1 cellular context compared by ENCODE assay signal in the genomic region with DNA sequence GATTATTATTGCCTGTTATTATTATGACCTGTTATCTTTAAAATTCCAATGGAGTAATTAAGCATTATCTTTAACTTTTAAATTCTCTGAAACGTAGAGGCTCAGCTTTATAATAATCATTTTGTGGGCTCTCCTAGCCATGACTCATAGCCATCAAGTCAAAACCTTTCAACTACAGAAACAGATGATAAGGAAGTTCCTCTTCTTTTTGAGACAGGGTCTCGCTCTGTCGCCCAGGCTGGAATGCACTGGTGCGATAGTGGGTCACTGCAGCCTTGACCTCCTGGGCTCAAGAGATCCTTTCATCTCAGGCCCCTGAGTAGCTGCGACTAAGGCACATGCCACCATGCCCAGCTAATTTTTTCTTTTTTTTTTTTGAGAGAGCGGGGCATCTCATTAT.
A peak's percentile ranks its signal among the peaks of the same experiment; 100 is the strongest.
TF ChIP-seq lines count a peak whose summit lies in the region.

No MANE protein-coding gene starts in this region.

TF ChIP-seq in K562, 482 proteins besides CTCF, POLR2A, EP300 and RAD21 (continued from another document and continues in another):
- no peak for TF ChIP-seq RNF2 (IDR thresholded peaks at IDR 0.05)
- no peak for TF ChIP-seq SIN3A (IDR thresholded peaks at IDR 0.05; ENCODE audit: borderline replicate concordance in 2 of 2, control insufficient read depth in 1 of 2, low read depth in 2 of 2, low read length in 2 of 2)
- no peak for TF ChIP-seq KAT8 (IDR thresholded peaks at IDR 0.05; ENCODE audit: low read depth)
- no peak for TF ChIP-seq PCBP2 (IDR thresholded peaks at IDR 0.05; ENCODE audit: low read depth, low read length, poor library complexity, severe bottlenecking)
- no peak for TF ChIP-seq BRD9 (IDR thresholded peaks at IDR 0.05; ENCODE audit: low read depth, partially characterized antibody)
- no peak for TF ChIP-seq SPI1 (IDR thresholded peaks at IDR 0.05; ENCODE audit: borderline replicate concordance, low read depth, low read length)
- TF ChIP-seq MEF2D (tag; conservative IDR thresholded peaks at IDR 0.05; ENCODE audit: low read depth): no peak
- no peak for TF ChIP-seq ZNF76 (CRISPR knock-in tag; IDR thresholded peaks at IDR 0.05; ENCODE audit: borderline replicate concordance)
- no peak for TF ChIP-seq ZNF134 (CRISPR knock-in tag; conservative IDR thresholded peaks at IDR 0.05)
- TF ChIP-seq, protein P1, sequence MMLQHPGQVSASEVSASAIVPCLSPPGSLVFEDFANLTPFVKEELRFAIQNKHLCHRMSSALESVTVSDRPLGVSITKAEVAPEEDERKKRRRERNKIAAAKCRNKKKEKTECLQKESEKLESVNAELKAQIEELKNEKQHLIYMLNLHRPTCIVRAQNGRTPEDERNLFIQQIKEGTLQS (IDR thresholded peaks at IDR 0.05): peak; percentile 55; the same call in 1 of the 2 replicates
- TF ChIP-seq, protein P1 (CRISPR knock-in tag; conservative IDR thresholded peaks at IDR 0.05): no peak
- TF ChIP-seq RBM17 (IDR thresholded peaks at IDR 0.05; ENCODE audit: borderline replicate concordance, low read depth, low read length): no peak
- peak; percentile 36; the same call in 1 of the 2 replicates for TF ChIP-seq DPF2 (IDR thresholded peaks at IDR 0.05)
- no peak for TF ChIP-seq ZNF316 (IDR thresholded peaks at IDR 0.05)
- TF ChIP-seq, protein P2, sequence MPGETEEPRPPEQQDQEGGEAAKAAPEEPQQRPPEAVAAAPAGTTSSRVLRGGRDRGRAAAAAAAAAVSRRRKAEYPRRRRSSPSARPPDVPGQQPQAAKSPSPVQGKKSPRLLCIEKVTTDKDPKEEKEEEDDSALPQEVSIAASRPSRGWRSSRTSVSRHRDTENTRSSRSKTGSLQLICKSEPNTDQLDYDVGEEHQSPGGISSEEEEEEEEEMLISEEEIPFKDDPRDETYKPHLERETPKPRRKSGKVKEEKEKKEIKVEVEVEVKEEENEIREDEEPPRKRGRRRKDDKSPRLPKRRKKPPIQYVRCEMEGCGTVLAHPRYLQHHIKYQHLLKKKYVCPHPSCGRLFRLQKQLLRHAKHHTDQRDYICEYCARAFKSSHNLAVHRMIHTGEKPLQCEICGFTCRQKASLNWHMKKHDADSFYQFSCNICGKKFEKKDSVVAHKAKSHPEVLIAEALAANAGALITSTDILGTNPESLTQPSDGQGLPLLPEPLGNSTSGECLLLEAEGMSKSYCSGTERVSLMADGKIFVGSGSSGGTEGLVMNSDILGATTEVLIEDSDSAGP (CRISPR knock-in tag; IDR thresholded peaks at IDR 0.05): no peak
- TF ChIP-seq NCOA2 (IDR thresholded peaks at IDR 0.05; ENCODE audit: partially characterized antibody in 2 of 2): no peak
- TF ChIP-seq, protein P3, sequence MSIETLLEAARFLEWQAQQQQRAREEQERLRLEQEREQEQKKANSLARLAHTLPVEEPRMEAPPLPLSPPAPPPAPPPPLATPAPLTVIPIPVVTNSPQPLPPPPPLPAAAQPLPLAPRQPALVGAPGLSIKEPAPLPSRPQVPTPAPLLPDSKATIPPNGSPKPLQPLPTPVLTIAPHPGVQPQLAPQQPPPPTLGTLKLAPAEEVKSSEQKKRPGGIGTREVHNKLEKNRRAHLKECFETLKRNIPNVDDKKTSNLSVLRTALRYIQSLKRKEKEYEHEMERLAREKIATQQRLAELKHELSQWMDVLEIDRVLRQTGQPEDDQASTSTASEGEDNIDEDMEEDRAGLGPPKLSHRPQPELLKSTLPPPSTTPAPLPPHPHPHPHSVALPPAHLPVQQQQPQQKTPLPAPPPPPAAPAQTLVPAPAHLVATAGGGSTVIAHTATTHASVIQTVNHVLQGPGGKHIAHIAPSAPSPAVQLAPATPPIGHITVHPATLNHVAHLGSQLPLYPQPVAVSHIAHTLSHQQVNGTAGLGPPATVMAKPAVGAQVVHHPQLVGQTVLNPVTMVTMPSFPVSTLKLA (conservative IDR thresholded peaks at IDR 0.05): no peak
- TF ChIP-seq TCF7 (IDR thresholded peaks at IDR 0.05; ENCODE audit: borderline replicate concordance): no peak
- TF ChIP-seq EGR1 (conservative IDR thresholded peaks at IDR 0.05): no peak
- TF ChIP-seq, protein P4, sequence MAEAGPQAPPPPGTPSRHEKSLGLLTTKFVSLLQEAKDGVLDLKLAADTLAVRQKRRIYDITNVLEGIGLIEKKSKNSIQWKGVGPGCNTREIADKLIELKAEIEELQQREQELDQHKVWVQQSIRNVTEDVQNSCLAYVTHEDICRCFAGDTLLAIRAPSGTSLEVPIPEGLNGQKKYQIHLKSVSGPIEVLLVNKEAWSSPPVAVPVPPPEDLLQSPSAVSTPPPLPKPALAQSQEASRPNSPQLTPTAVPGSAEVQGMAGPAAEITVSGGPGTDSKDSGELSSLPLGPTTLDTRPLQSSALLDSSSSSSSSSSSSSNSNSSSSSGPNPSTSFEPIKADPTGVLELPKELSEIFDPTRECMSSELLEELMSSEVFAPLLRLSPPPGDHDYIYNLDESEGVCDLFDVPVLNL (CRISPR knock-in tag; IDR thresholded peaks at IDR 0.05; ENCODE audit: low read depth): no peak
- TF ChIP-seq, protein P5, sequence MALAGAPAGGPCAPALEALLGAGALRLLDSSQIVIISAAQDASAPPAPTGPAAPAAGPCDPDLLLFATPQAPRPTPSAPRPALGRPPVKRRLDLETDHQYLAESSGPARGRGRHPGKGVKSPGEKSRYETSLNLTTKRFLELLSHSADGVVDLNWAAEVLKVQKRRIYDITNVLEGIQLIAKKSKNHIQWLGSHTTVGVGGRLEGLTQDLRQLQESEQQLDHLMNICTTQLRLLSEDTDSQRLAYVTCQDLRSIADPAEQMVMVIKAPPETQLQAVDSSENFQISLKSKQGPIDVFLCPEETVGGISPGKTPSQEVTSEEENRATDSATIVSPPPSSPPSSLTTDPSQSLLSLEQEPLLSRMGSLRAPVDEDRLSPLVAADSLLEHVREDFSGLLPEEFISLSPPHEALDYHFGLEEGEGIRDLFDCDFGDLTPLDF (CRISPR knock-in tag; IDR thresholded peaks at IDR 0.05): no peak
- TF ChIP-seq SMARCA5 (IDR thresholded peaks at IDR 0.05): no peak
- no peak for TF ChIP-seq HMGN3 (IDR thresholded peaks at IDR 0.05; ENCODE audit: borderline replicate concordance, extremely low read depth, insufficient read length, low read depth, low read length)
- TF ChIP-seq FOSL1 (tag; conservative IDR thresholded peaks at IDR 0.05): peak; percentile 77
- TF ChIP-seq, protein P6, sequence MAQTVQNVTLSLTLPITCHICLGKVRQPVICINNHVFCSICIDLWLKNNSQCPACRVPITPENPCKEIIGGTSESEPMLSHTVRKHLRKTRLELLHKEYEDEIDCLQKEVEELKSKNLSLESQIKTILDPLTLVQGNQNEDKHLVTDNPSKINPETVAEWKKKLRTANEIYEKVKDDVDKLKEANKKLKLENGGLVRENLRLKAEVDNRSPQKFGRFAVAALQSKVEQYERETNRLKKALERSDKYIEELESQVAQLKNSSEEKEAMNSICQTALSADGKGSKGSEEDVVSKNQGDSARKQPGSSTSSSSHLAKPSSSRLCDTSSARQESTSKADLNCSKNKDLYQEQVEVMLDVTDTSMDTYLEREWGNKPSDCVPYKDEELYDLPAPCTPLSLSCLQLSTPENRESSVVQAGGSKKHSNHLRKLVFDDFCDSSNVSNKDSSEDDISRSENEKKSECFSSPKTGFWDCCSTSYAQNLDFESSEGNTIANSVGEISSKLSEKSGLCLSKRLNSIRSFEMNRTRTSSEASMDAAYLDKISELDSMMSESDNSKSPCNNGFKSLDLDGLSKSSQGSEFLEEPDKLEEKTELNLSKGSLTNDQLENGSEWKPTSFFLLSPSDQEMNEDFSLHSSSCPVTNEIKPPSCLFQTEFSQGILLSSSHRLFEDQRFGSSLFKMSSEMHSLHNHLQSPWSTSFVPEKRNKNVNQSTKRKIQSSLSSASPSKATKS (CRISPR knock-in tag; IDR thresholded peaks at IDR 0.05): no peak
- TF ChIP-seq BACH1 (tag; IDR thresholded peaks at IDR 0.05): no peak
- TF ChIP-seq, protein P7, sequence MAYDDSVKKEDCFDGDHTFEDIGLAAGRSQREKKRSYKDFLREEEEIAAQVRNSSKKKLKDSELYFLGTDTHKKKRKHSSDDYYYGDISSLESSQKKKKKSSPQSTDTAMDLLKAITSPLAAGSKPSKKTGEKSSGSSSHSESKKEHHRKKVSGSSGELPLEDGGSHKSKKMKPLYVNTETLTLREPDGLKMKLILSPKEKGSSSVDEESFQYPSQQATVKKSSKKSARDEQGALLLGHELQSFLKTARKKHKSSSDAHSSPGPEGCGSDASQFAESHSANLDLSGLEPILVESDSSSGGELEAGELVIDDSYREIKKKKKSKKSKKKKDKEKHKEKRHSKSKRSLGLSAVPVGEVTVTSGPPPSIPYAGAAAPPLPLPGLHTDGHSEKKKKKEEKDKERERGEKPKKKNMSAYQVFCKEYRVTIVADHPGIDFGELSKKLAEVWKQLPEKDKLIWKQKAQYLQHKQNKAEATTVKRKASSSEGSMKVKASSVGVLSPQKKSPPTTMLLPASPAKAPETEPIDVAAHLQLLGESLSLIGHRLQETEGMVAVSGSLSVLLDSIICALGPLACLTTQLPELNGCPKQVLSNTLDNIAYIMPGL (CRISPR knock-in tag; IDR thresholded peaks at IDR 0.05): no peak
- TF ChIP-seq, protein P8, sequence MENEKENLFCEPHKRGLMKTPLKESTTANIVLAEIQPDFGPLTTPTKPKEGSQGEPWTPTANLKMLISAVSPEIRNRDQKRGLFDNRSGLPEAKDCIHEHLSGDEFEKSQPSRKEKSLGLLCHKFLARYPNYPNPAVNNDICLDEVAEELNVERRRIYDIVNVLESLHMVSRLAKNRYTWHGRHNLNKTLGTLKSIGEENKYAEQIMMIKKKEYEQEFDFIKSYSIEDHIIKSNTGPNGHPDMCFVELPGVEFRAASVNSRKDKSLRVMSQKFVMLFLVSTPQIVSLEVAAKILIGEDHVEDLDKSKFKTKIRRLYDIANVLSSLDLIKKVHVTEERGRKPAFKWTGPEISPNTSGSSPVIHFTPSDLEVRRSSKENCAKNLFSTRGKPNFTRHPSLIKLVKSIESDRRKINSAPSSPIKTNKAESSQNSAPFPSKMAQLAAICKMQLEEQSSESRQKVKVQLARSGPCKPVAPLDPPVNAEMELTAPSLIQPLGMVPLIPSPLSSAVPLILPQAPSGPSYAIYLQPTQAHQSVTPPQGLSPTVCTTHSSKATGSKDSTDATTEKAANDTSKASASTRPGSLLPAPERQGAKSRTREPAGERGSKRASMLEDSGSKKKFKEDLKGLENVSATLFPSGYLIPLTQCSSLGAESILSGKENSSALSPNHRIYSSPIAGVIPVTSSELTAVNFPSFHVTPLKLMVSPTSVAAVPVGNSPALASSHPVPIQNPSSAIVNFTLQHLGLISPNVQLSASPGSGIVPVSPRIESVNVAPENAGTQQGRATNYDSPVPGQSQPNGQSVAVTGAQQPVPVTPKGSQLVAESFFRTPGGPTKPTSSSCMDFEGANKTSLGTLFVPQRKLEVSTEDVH (IDR thresholded peaks at IDR 0.05; ENCODE audit: low read depth, partially characterized antibody): no peak
- TF ChIP-seq JUND (IDR thresholded peaks at IDR 0.05; ENCODE audit: borderline replicate concordance, low read depth, low read length): peak; percentile 83
- TF ChIP-seq JUND (tag; IDR thresholded peaks at IDR 0.05; ENCODE audit: borderline replicate concordance, low read depth, low read length): peak; percentile 78; the same call in 2 of the 3 replicates
- no peak for TF ChIP-seq ZNF79 (CRISPR knock-in tag; IDR thresholded peaks at IDR 0.05; ENCODE audit: low read depth)
- TF ChIP-seq, protein P9, sequence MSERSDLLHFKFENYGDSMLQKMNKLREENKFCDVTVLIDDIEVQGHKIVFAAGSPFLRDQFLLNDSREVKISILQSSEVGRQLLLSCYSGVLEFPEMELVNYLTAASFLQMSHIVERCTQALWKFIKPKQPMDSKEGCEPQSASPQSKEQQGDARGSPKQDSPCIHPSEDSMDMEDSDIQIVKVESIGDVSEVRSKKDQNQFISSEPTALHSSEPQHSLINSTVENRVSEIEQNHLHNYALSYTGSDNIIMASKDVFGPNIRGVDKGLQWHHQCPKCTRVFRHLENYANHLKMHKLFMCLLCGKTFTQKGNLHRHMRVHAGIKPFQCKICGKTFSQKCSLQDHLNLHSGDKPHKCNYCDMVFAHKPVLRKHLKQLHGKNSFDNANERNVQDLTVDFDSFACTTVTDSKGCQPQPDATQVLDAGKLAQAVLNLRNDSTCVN (CRISPR knock-in tag; IDR thresholded peaks at IDR 0.05): no peak
- no peak for TF ChIP-seq NR4A1 (CRISPR knock-in tag; IDR thresholded peaks at IDR 0.05)
- TF ChIP-seq NR4A1 (tag; IDR thresholded peaks at IDR 0.05): no peak
- no peak for TF ChIP-seq XRCC3 (IDR thresholded peaks at IDR 0.05)
- TF ChIP-seq TEAD1 (CRISPR knock-in tag; IDR thresholded peaks at IDR 0.05): 0 out of 4 replicates have a peak, but pooled peaks of 1 of the 2 experiments have one; percentile 24
- TF ChIP-seq, protein P10, sequence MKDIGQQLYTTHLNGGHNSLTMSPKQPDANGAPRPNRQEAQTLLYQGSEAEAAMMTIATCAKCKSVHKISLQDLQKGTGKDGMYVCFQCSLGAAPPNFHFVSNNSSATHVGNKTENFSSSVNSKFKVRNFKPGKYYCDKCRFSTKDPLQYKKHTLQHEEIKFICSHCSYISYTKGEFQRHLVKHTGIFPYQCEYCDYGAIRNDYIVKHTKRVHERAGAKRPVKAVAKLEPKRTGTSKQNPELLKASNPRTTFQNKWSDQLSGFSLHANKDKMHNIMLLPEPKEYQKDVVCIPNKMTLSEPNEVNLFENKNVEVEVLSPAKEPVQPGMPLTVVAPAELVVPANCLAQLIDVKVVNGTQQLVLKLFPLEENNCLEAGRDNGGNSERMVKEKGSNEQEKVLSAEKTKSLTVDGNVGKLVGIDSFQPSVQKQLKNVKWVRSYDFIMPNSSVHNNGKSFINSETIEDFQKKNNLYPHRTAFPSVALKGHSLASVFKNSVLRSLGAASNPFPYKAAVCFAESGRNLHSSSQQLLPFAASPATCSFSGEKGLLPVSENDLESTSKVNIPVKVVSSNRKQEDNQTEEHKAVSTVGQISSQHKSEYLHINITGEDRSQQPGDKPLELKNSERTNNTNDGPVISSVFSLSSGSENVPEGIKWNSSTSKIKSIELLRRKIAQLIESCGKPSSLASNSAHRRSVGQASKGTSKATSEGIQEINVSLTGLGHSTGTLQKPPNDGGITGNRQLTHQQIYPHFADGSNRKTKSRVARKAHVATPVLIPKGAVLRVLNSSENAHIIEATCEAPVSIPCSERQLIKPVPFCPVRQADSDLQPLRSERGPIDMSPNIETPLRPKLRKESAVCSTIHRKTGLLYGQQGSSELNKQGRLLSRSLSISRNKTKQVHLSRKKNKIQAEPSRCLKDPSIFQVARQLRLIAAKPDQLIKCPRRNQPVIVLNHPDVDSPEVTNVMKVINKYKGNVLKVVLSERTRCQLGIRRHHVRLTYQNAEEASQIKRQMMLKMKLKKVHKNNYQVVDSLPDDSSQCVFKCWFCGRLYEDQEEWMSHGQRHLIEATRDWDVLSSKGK (CRISPR knock-in tag; IDR thresholded peaks at IDR 0.05): no peak
- TF ChIP-seq ZNF589 (CRISPR knock-in tag; IDR thresholded peaks at IDR 0.05; ENCODE audit: low read depth): no peak
- TF ChIP-seq C11orf30 (IDR thresholded peaks at IDR 0.05; ENCODE audit: low read depth): no peak
- TF ChIP-seq TCFL5 (CRISPR knock-in tag; conservative IDR thresholded peaks at IDR 0.05): no peak
- TF ChIP-seq, protein P11, sequence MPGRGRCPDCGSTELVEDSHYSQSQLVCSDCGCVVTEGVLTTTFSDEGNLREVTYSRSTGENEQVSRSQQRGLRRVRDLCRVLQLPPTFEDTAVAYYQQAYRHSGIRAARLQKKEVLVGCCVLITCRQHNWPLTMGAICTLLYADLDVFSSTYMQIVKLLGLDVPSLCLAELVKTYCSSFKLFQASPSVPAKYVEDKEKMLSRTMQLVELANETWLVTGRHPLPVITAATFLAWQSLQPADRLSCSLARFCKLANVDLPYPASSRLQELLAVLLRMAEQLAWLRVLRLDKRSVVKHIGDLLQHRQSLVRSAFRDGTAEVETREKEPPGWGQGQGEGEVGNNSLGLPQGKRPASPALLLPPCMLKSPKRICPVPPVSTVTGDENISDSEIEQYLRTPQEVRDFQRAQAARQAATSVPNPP (IDR thresholded peaks at IDR 0.05; ENCODE audit: borderline replicate concordance, insufficient read depth, insufficient read length): no peak
